ENCODE assay signal across 13 cellular contexts in genomic region chr16:86570542-86571196, GRCh38. TPM values are rescaled to one million over a fixed set of nuclear protein-coding genes. Genes with fewer than 3 reads are reported as not detected.
DNase-seq lines count a peak whose midpoint lies in the region; ATAC-seq, FAIRE-seq and TF ChIP-seq lines count a peak whose summit lies in the region.
"Had no signal": no experiment of that assay in that cellular context is flagged by ENCODE, and none has a peak within 500 bp of the region (broad histone marks: within the 10 kb centered on the region; RNA-seq: fewer than 3 reads in every experiment).

No MANE protein-coding gene starts in this region.

- H4K20me1 ChIP-seq in BLaER1 (peaks cover 23% of the 10 kb centered on the region), OCI-LY7 (ENCODE audit: insufficient read depth, low read length) (no peaks in the 10 kb centered on the region), endothelial cell of umbilical vein (replicated peaks; ENCODE audit: control insufficient read depth, extremely low read depth, insufficient read depth, low read length) (no peaks in the 10 kb centered on the region), neural progenitor cell (ENCODE audit: low read depth) (peaks cover 39% of the 10 kb centered on the region)

- dilution Hi-C loops in endothelial cell of umbilical vein (cut with MboI; ENCODE audit: extremely low pct_ligation_motif_present, low sequenced_read_pairs): no loop called here

- H3K9me2 ChIP-seq in OCI-LY7 (ENCODE audit: insufficient read depth, low read length): no peaks in the 10 kb centered on the region

- no peaks in the 10 kb centered on the region for H3K36me3 ChIP-seq in BLaER1
- no peaks in the 10 kb centered on the region for H3K36me3 ChIP-seq in OCI-LY7 (ENCODE audit: insufficient read depth, low read length)
- H3K36me3 ChIP-seq in endothelial cell of umbilical vein (ENCODE audit: control insufficient read depth in 2 of 2, extremely low read depth in 1 of 2, insufficient read depth in 2 of 2, low read length in 2 of 2): peaks cover 5 to 10% of the 10 kb centered on the region in 2 experiments
- H3K36me3 ChIP-seq in neural progenitor cell: no peaks in the 10 kb centered on the region
- H3K36me3 ChIP-seq: adrenal gland had no signal

- H3K27ac Mint-ChIP-seq in neural progenitor cell: no peak overlapping the region
- H3K27ac Mint-ChIP-seq: naive thymus-derived CD8-positive, alpha-beta T cell had no signal

- TF ChIP-seq CTCF in OCI-LY7 (conservative IDR thresholded peaks at IDR 0.05; ENCODE audit: low read length) (no peak), endothelial cell of umbilical vein (IDR thresholded peaks at IDR 0.05; ENCODE audit: extremely low read depth in 1 of 2, insufficient read depth in 1 of 2, low read depth in 1 of 2, low read length in 2 of 2) (no peak), neural progenitor cell (IDR thresholded peaks at IDR 0.05) (no peak)

- H3K27me3 ChIP-seq in BLaER1: peaks cover 89% of the 10 kb centered on the region
- H3K27me3 ChIP-seq in endothelial cell of umbilical vein (ENCODE audit: control insufficient read depth in 2 of 2, insufficient read depth in 2 of 2, low read length in 2 of 2): no peaks in the 10 kb centered on the region
- peaks cover 100% of the 10 kb centered on the region for H3K27me3 ChIP-seq in neural progenitor cell

- peak overlapping the region; percentile 76 for H3K4me2 ChIP-seq in BLaER1
- H3K4me2 ChIP-seq in OCI-LY7 (ENCODE audit: low read length): peak overlapping the region; percentile 68
- peak overlapping the region; percentile 76 for H3K4me2 ChIP-seq in endothelial cell of umbilical vein (ENCODE audit: insufficient read depth, low read length)
- H3K4me2 ChIP-seq in neural progenitor cell: peak overlapping the region; percentile 10

- TF ChIP-seq POLR2A in endothelial cell of umbilical vein (IDR thresholded peaks at IDR 0.05; ENCODE audit: low read depth, low read length): no peak

- H3K4me1 ChIP-seq in BLaER1 (peaks cover 25% of the 10 kb centered on the region), OCI-LY7 (ENCODE audit: insufficient read depth, low read length, poor library complexity, severe bottlenecking) (peaks cover 20% of the 10 kb centered on the region), endothelial cell of umbilical vein (ENCODE audit: control insufficient read depth, extremely low read depth, insufficient read depth, low read length) (peaks cover 34% of the 10 kb centered on the region), neural progenitor cell (peaks cover 16% of the 10 kb centered on the region)
- H3K4me1 ChIP-seq: adrenal gland had no signal

- H3F3A ChIP-seq in neural progenitor cell (ENCODE audit: low read depth): peaks cover 21% of the 10 kb centered on the region

- CTCF ChIA-PET in OCI-LY7 (lab: Charles Lee; ENCODE audit: unreplicated experiment): interaction anchor here (0.6 kb wide), 1 partner anchor 1542 kb away, joined by 3 read pairs; no protein-coding TSS in a partner anchor
- CTCF ChIA-PET in endothelial cell of umbilical vein (lab: Charles Lee): interaction anchor here (0.9 to 10.4 kb wide), 14 partner anchors 91 to 727 kb away, joined by 3 to 283 read pairs (median 4); no protein-coding TSS in a partner anchor

- POLR2A ChIA-PET in OCI-LY7 (lab: Charles Lee) (no interaction called here), endothelial cell of umbilical vein (lab: Charles Lee) (interaction anchor here (0.9 kb wide), 1 partner anchor 266 kb away, joined by 4 read pairs; no protein-coding TSS in a partner anchor)

- FAIRE-seq in endothelial cell of umbilical vein (lab: Jason Lieb, UNC): peak; percentile 55

- H3K9me1 ChIP-seq in endothelial cell of umbilical vein (replicated peaks; ENCODE audit: control insufficient read depth, extremely low read depth, insufficient read depth, low read length): no peaks in the 10 kb centered on the region

- BruUV-seq in OCI-LY7 (replicated peaks; lab: Mats Ljungman, UMichigan) (no TSS peak), endothelial cell of umbilical vein (replicated peaks; lab: Mats Ljungman, UMichigan) (TSS peak; percentile 27)

- H3K9me3 Mint-ChIP-seq in neural progenitor cell: no peaks in the 10 kb centered on the region
- H3K9me3 Mint-ChIP-seq: CD4-positive, alpha-beta memory T cell; naive thymus-derived CD8-positive, alpha-beta T cell had no signal

- H3K4me3 Mint-ChIP-seq in neural progenitor cell: no peak overlapping the region
- H3K4me3 Mint-ChIP-seq: CD4-positive, alpha-beta memory T cell had no signal

- H3K27ac ChIP-seq in BLaER1 (no peak overlapping the region), OCI-LY7 (ENCODE audit: low read depth, low read length, poor library complexity, severe bottlenecking) (peak overlapping the region; percentile 34), endothelial cell of umbilical vein (ENCODE audit: insufficient read depth, low read depth, low read length) (peak overlapping the region; percentile 78), neural progenitor cell (no peak overlapping the region)

- H3K9ac ChIP-seq in BLaER1 (no peak overlapping the region), endothelial cell of umbilical vein (replicated peaks; ENCODE audit: extremely low read depth, insufficient read depth, low read length) (peak overlapping the region; percentile 86), neural progenitor cell (no peak overlapping the region)

- intact Hi-C loops in OCI-LY7 (cut with micrococcal nuclease; ENCODE audit: unreplicated experiment) (no loop called here), endothelial cell of umbilical vein (cut with micrococcal nuclease) (loop anchor here (1.0 to 2.0 kb wide), 2 partner anchors 94 to 110 kb away; no protein-coding TSS in a partner anchor)

- H2AFZ ChIP-seq in OCI-LY7 (ENCODE audit: low read length) (peak overlapping the region; percentile 24; the same call in 1 of the 2 replicates), endothelial cell of umbilical vein (ENCODE audit: low read depth, low read length) (no peak overlapping the region), neural progenitor cell (replicated peaks) (no peak overlapping the region)

- H3K27me3 Mint-ChIP-seq in neural progenitor cell (ENCODE audit: insufficient read depth, low read depth): peaks cover 82% of the 10 kb centered on the region

- H3K79me2 ChIP-seq in OCI-LY7 (ENCODE audit: insufficient read depth, low read depth, low read length): no peaks in the 10 kb centered on the region
- peaks cover 95% of the 10 kb centered on the region for H3K79me2 ChIP-seq in endothelial cell of umbilical vein (ENCODE audit: control insufficient read depth, insufficient read depth, low read length)
- no peaks in the 10 kb centered on the region for H3K79me2 ChIP-seq in neural progenitor cell (ENCODE audit: low read depth)

- peak overlapping the region; percentile 43 for H3K4me3 ChIP-seq in BLaER1
- H3K4me3 ChIP-seq in OCI-LY7 (ENCODE audit: low read depth, low read length, poor library complexity, severe bottlenecking): peak overlapping the region; percentile 48
- H3K4me3 ChIP-seq in endothelial cell of umbilical vein (replicated peaks in 1 of 3; ENCODE audit: insufficient read depth in 1 of 3, low read depth in 1 of 3, low read length in 3 of 3): peak overlapping the region; percentile 88 to 99 (median 94)
- no peak overlapping the region for H3K4me3 ChIP-seq in neural progenitor cell

- H3K4me1 Mint-ChIP-seq in neural progenitor cell: peaks cover 9% of the 10 kb centered on the region

- peak; percentile 60 for DNase-seq in OCI-LY7 (ENCODE audit: low spot score)
- no peak for DNase-seq in endothelial cell of umbilical vein (ENCODE audit: low read depth, low spot score)
- DNase-seq in neural progenitor cell (ENCODE audit: low spot score): no peak
- no peak for DNase-seq in NCI-H187 treated with DMSO at 0.1 percent for 48 hours (lab: John Stamatoyannopoulos, UW)
- DNase-seq in LoVo (ENCODE audit: low spot score): no peak
- DNase-seq: activated T-cell treated with anti-CD3 and anti-CD28 coated beads for 4 hours; adrenal gland; CD4-positive, alpha-beta memory T cell; naive thymus-derived CD8-positive, alpha-beta T cell; NCI-H524 had no signal

- H3K9me3 ChIP-seq in BLaER1 (no peaks in the 10 kb centered on the region), OCI-LY7 (ENCODE audit: low read length) (no peaks in the 10 kb centered on the region), endothelial cell of umbilical vein (replicated peaks; ENCODE audit: control insufficient read depth, insufficient read depth, low read length) (no peaks in the 10 kb centered on the region), neural progenitor cell (ENCODE audit: low read depth) (no peaks in the 10 kb centered on the region)
- H3K9me3 ChIP-seq: adrenal gland had no signal

- no peaks in the 10 kb centered on the region for H3K36me3 Mint-ChIP-seq in neural progenitor cell
- H3K36me3 Mint-ChIP-seq: CD4-positive, alpha-beta memory T cell; naive thymus-derived CD8-positive, alpha-beta T cell had no signal

- ATAC-seq in HG02642 (IDR thresholded peaks at IDR 0.05; ENCODE audit: poor library complexity, unreplicated experiment) (no peak), GM18907 (IDR thresholded peaks at IDR 0.05; ENCODE audit: unreplicated experiment) (no peak)
- ATAC-seq: naive thymus-derived CD8-positive, alpha-beta T cell had no signal

RNA-seq across cellular contexts. Expression of gene FOXC2, which starts 4.0 kb away (rescaled TPM):
- not detected in 2 replicates for total RNA-seq in OCI-LY7 (2014; rRNA removed; shearing (Covaris generic))
- total RNA-seq in OCI-LY7 (2022): 0.15 TPM in 1 of 2 replicates, not detected in the other
- 44.0 and 47.0 TPM in 2 replicates for total RNA-seq in endothelial cell of umbilical vein
- 7.2 and 7.7 TPM in 2 replicates for polyA plus RNA-seq in endothelial cell of umbilical vein
- 7.2 and 7.9 TPM in 2 replicates for polyA plus RNA-seq in endothelial cell of umbilical vein (2011; cell fraction: cytosol; rRNA removed)
- 8.5 and 9.7 TPM in 2 replicates for polyA plus RNA-seq in endothelial cell of umbilical vein (2011; cell fraction: nucleus; rRNA removed)
- polyA plus RNA-seq in endothelial cell of umbilical vein (2012): 54.1 and 60.0 TPM in 2 replicates
- 3.8 and 6.0 TPM in 2 replicates for polyA minus RNA-seq in endothelial cell of umbilical vein
- 3.3 TPM for polyA minus RNA-seq in endothelial cell of umbilical vein (2011; cell fraction: cytosol; rRNA and poly(A)+ RNA removed)
- polyA minus RNA-seq in endothelial cell of umbilical vein (2011; cell fraction: nucleus; rRNA and poly(A)+ RNA removed): 9.2 and 14.3 TPM in 2 replicates
- not detected in 2 replicates for total RNA-seq in neural progenitor cell (ENCODE audit: low replicate concordance)
- total RNA-seq: CD4-positive, alpha-beta memory T cell; naive thymus-derived CD8-positive, alpha-beta T cell had no signal
- polyA plus RNA-seq: CD4-positive, alpha-beta memory T cell; naive thymus-derived CD8-positive, alpha-beta T cell had no signal

RNA-seq across cellular contexts. Expression of gene FOXL1, which starts 7.7 kb away (rescaled TPM):
- total RNA-seq in OCI-LY7 (2014; rRNA removed; shearing (Covaris generic)): 1.7 and 1.9 TPM in 2 replicates
- 1.8 and 2.4 TPM in 2 replicates for total RNA-seq in OCI-LY7 (2022)
- 3.8 and 4.2 TPM in 2 replicates for total RNA-seq in endothelial cell of umbilical vein
- 2.8 and 3.2 TPM in 2 replicates for polyA plus RNA-seq in endothelial cell of umbilical vein
- 1.0 and 1.5 TPM in 2 replicates for polyA plus RNA-seq in endothelial cell of umbilical vein (2011; cell fraction: cytosol; rRNA removed)
- polyA plus RNA-seq in endothelial cell of umbilical vein (2011; cell fraction: nucleus; rRNA removed): 1.8 and 3.0 TPM in 2 replicates
- 1.1 and 1.4 TPM in 2 replicates for polyA plus RNA-seq in endothelial cell of umbilical vein (2012)
- 0.78 and 0.98 TPM in 2 replicates for polyA minus RNA-seq in endothelial cell of umbilical vein
- polyA minus RNA-seq in endothelial cell of umbilical vein (2011; cell fraction: cytosol; rRNA and poly(A)+ RNA removed): 2.5 TPM
- 1.9 and 4.6 TPM in 2 replicates for polyA minus RNA-seq in endothelial cell of umbilical vein (2011; cell fraction: nucleus; rRNA and poly(A)+ RNA removed)
- total RNA-seq in neural progenitor cell (ENCODE audit: low replicate concordance): 0.07 and 0.31 TPM in 2 replicates
- total RNA-seq: CD4-positive, alpha-beta memory T cell; naive thymus-derived CD8-positive, alpha-beta T cell had no signal
- polyA plus RNA-seq: CD4-positive, alpha-beta memory T cell; naive thymus-derived CD8-positive, alpha-beta T cell had no signal

RNA-seq across cellular contexts. Expression of gene MTHFSD, which starts 15.6 kb away (rescaled TPM):
- 12.2 and 15.0 TPM in 2 replicates for total RNA-seq in OCI-LY7 (2014; rRNA removed; shearing (Covaris generic))
- total RNA-seq in OCI-LY7 (2022) (26.0 and 33.5 TPM in 2 replicates), endothelial cell of umbilical vein (21.1 and 23.2 TPM in 2 replicates), neural progenitor cell (ENCODE audit: low replicate concordance) (17.4 and 34.6 TPM in 2 replicates)
- 16.7 and 17.8 TPM in 2 replicates for polyA plus RNA-seq in endothelial cell of umbilical vein
- polyA plus RNA-seq in endothelial cell of umbilical vein (2011; cell fraction: cytosol; rRNA removed): 6.9 and 9.6 TPM in 2 replicates
- 67.5 and 76.2 TPM in 2 replicates for polyA plus RNA-seq in endothelial cell of umbilical vein (2011; cell fraction: nucleus; rRNA removed)
- polyA plus RNA-seq in endothelial cell of umbilical vein (2012): 17.6 and 21.9 TPM in 2 replicates
- polyA minus RNA-seq in endothelial cell of umbilical vein: 20.2 and 21.4 TPM in 2 replicates
- 7.2 TPM for polyA minus RNA-seq in endothelial cell of umbilical vein (2011; cell fraction: cytosol; rRNA and poly(A)+ RNA removed)
- polyA minus RNA-seq in endothelial cell of umbilical vein (2011; cell fraction: nucleus; rRNA and poly(A)+ RNA removed): 27.4 and 36.6 TPM in 2 replicates

Comparison
In these comparisons a context has a peak if more than half of its experiments do, and no peak if none do; other contexts are left out.
1. H3K27ac ChIP-seq: peak in OCI-LY7 (single experiment) and endothelial cell of umbilical vein (single experiment); none in BLaER1 (single experiment) and neural progenitor cell (single experiment).
2. H3K4me2 ChIP-seq: peak in every context shown above with its lines; median percentile 76 in BLaER1; 76 in endothelial cell of umbilical vein; 68 in OCI-LY7; 10 in neural progenitor cell.
3. RNA of gene FOXC2, which starts 4.0 kb away (total RNA-seq): 44.0 to 47.0 TPM in endothelial cell of umbilical vein; 0.15 TPM in OCI-LY7 and not detected in neural progenitor cell; every median in the first group is over 10 times any median in the second.